Comparison of ENCODE assay signal across 8 cellular contexts in the genomic region with DNA sequence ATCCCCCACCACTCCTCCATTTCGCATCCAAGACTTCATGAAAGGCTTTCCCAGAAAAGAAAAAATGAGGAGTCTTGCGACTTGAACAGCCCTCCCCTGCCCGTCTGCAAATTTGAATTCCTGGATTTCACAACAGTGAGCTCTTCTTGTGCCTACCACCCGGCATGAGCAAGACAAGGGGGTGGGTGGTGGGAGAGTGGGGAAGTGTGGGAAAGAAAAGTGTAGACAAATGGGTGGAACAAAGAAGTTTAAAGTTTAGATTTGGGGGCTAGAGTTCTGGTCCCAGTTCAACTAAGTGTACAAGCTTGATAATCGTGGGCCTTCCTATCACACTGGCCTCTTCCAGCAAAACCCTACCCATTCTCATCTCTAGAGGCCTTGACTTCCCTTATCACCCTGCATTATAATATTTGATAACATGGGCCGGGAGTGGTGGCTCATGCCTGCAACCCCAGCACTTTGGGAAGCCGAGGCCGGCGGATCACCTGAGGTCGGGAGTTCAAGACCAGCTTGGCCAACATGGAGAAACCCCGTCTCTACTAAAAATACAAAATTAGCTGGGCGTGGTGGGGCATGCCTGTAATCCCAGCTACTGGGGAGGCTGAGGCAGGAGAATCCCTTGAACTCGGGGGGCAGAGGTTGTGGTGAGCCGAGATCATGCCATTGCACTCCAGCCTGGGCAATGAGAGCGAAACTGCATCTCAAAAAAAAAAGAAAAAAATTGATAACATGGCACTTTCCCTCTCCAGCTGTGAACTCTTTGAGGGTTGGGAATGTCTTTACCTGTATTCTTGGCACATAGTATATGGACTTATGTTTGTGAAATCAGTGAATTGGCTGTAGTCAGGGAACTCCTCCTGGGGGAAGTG. TPM values are rescaled to one million over a fixed set of nuclear protein-coding genes. Genes with fewer than 3 reads are reported as not detected.
DNase-seq lines count a peak whose midpoint lies in the region; ATAC-seq and TF ChIP-seq lines count a peak whose summit lies in the region.

No MANE protein-coding gene starts in this region.

- intact Hi-C loops in tibial artery (cut with DNase I; ENCODE audit: low total_unique reads): no loop called here

- no peaks in the 10 kb centered on the region for H3K9me3 Mint-ChIP-seq in activated CD8-positive, alpha-beta memory T cell treated with anti-CD3 and anti-CD28 coated beads, Interleukin-2, amount 10 ng/mL, durations not matched to agents 7 days and 5 days (ENCODE audit: low read depth)

- H3K4me3 ChIP-seq in tibial artery: peak overlapping the region; percentile 67 to 68

- H3K27me3 ChIP-seq in layer of hippocampus (ENCODE audit: control insufficient read depth, insufficient read depth, low read length) (no peaks in the 10 kb centered on the region), tibial artery (no peaks in the 10 kb centered on the region)

- H3K27me3 Mint-ChIP-seq in activated CD8-positive, alpha-beta memory T cell treated with anti-CD3 and anti-CD28 coated beads, Interleukin-2, amount 10 ng/mL, durations not matched to agents 7 days and 5 days: no peaks in the 10 kb centered on the region

- 53 to 62% (median 56%) methylated on average over 15 of the region's 15 CpGs for WGBS in adipose tissue, 3 donors

- H3K4me3 Mint-ChIP-seq in activated CD8-positive, alpha-beta memory T cell treated with anti-CD3 and anti-CD28 coated beads, Interleukin-2, amount 10 ng/mL, durations not matched to agents 7 days and 5 days: peak overlapping the region; percentile 99

- H3K36me3 ChIP-seq in tibial artery: peaks cover 4 to 43% (median 24%) of the 10 kb centered on the region in 3 donors

- no peak for DNase-seq in activated CD8-positive, alpha-beta memory T cell treated with anti-CD3 and anti-CD28 coated beads, Interleukin-2, amount 10 ng/mL, durations not matched to agents 7 days and 5 days
- no peak for DNase-seq in activated CD8-positive, alpha-beta memory T cell treated with anti-CD3 and anti-CD28 coated beads, Interleukin-2, amount 50 U/mL, for 48 hours
- DNase-seq in tibial artery (no peak), OCI-M2 (lab: John Stamatoyannopoulos, UW; ENCODE audit: unreplicated experiment) (no peak), NCI-H748 (lab: John Stamatoyannopoulos, UW; ENCODE audit: unreplicated experiment) (no peak)
- no peak for DNase-seq in stimulated activated naive CD4-positive, alpha-beta T cell (lab: John Stamatoyannopoulos, UW)

- H3K27ac ChIP-seq in adipose tissue (ENCODE audit: low read depth, low read length) (peak overlapping the region; percentile 13), layer of hippocampus (ENCODE audit: low read depth, low read length) (peak overlapping the region; percentile 80), tibial artery (peak overlapping the region; percentile 78 to 81)

- TF ChIP-seq CTCF in tibial artery (IDR thresholded peaks at IDR 0.05): no peak

- no peak for ATAC-seq in activated CD8-positive, alpha-beta memory T cell treated with anti-CD3 and anti-CD28 coated beads, Interleukin-2, amount 10 ng/mL, durations not matched to agents 7 days and 5 days

- H3K9me3 ChIP-seq in tibial artery: no peaks in the 10 kb centered on the region

- H3K27ac Mint-ChIP-seq in activated CD8-positive, alpha-beta memory T cell treated with anti-CD3 and anti-CD28 coated beads, Interleukin-2, amount 10 ng/mL, durations not matched to agents 7 days and 5 days: peak overlapping the region; percentile 96

- H3K4me1 Mint-ChIP-seq in activated CD8-positive, alpha-beta memory T cell treated with anti-CD3 and anti-CD28 coated beads, Interleukin-2, amount 10 ng/mL, durations not matched to agents 7 days and 5 days: peaks cover 73% of the 10 kb centered on the region

- peaks cover 6 to 65% (median 51%) of the 10 kb centered on the region in 4 donors for H3K4me1 ChIP-seq in tibial artery

- H3K36me3 Mint-ChIP-seq in activated CD8-positive, alpha-beta memory T cell treated with anti-CD3 and anti-CD28 coated beads, Interleukin-2, amount 10 ng/mL, durations not matched to agents 7 days and 5 days: peaks cover 59% of the 10 kb centered on the region

- CTCF ChIA-PET in activated CD8-positive, alpha-beta memory T cell treated with anti-CD3 and anti-CD28 coated beads, Interleukin-2, amount 10 ng/mL, durations not matched to agents 7 days and 5 days (lab: Charles Lee): interaction anchor here (1.0 to 4.1 kb wide), 9 partner anchors 8 to 130 kb away, joined by 3 to 39 read pairs (median 6); partner anchors contain the start of genes APOM, BAG6 and MSH5

RNA-seq across cellular contexts. Expression of gene C6orf47, which starts 0.7 kb away (rescaled TPM):
- total RNA-seq in activated CD8-positive, alpha-beta memory T cell treated with anti-CD3 and anti-CD28 coated beads, Interleukin-2, amount 10 ng/mL, durations not matched to agents 7 days and 5 days: 10 to 100 TPM; 24.7 to 27.2 TPM
- 10 to 100 TPM in 2 of 3 donors, 1 to 10 TPM in 1; 8.8 to 17.0 (median 14.1) TPM for polyA plus RNA-seq in adipose tissue

RNA-seq across cellular contexts. Expression of gene GPANK1, which starts 3.6 kb away (rescaled TPM):
- total RNA-seq in activated CD8-positive, alpha-beta memory T cell treated with anti-CD3 and anti-CD28 coated beads, Interleukin-2, amount 10 ng/mL, durations not matched to agents 7 days and 5 days: 10 to 100 TPM; 34.9 to 41.6 TPM
- 10 to 100 TPM in 2 of 3 donors, 1 to 10 TPM in 1; 9.7 to 16.6 (median 14.0) TPM for polyA plus RNA-seq in adipose tissue

RNA-seq across cellular contexts. Expression of gene CSNK2B, which starts 4.6 kb away (rescaled TPM):
- total RNA-seq in activated CD8-positive, alpha-beta memory T cell treated with anti-CD3 and anti-CD28 coated beads, Interleukin-2, amount 10 ng/mL, durations not matched to agents 7 days and 5 days: 100 to 1,000 TPM; 206 to 236 TPM
- 100 to 1,000 TPM; 103 to 186 (median 172) TPM for polyA plus RNA-seq in adipose tissue

RNA-seq across cellular contexts. Expression of gene APOM, which starts 5.5 kb away (rescaled TPM):
- 1 to 10 TPM; 1.9 to 3.7 TPM for total RNA-seq in activated CD8-positive, alpha-beta memory T cell treated with anti-CD3 and anti-CD28 coated beads, Interleukin-2, amount 10 ng/mL, durations not matched to agents 7 days and 5 days
- 1 to 10 TPM; 2.0 to 6.5 (median 3.6) TPM for polyA plus RNA-seq in adipose tissue

RNA-seq across cellular contexts. Expression of gene LY6G5B, which starts 8.5 kb away (rescaled TPM):
- 10 to 100 TPM; 16.1 to 25.0 TPM for total RNA-seq in activated CD8-positive, alpha-beta memory T cell treated with anti-CD3 and anti-CD28 coated beads, Interleukin-2, amount 10 ng/mL, durations not matched to agents 7 days and 5 days
- 1 to 10 TPM; 4.2 to 9.8 (median 4.8) TPM for polyA plus RNA-seq in adipose tissue

Comparison
In these comparisons a context has a peak if more than half of its experiments do, and no peak if none do; other contexts are left out.
1. H3K27ac ChIP-seq: peak in every context shown above with its lines; median percentile 80 in layer of hippocampus; 80 in tibial artery; 13 in adipose tissue.